Comparison of ENCODE assay signal across 1 cellular context in the genomic region with DNA sequence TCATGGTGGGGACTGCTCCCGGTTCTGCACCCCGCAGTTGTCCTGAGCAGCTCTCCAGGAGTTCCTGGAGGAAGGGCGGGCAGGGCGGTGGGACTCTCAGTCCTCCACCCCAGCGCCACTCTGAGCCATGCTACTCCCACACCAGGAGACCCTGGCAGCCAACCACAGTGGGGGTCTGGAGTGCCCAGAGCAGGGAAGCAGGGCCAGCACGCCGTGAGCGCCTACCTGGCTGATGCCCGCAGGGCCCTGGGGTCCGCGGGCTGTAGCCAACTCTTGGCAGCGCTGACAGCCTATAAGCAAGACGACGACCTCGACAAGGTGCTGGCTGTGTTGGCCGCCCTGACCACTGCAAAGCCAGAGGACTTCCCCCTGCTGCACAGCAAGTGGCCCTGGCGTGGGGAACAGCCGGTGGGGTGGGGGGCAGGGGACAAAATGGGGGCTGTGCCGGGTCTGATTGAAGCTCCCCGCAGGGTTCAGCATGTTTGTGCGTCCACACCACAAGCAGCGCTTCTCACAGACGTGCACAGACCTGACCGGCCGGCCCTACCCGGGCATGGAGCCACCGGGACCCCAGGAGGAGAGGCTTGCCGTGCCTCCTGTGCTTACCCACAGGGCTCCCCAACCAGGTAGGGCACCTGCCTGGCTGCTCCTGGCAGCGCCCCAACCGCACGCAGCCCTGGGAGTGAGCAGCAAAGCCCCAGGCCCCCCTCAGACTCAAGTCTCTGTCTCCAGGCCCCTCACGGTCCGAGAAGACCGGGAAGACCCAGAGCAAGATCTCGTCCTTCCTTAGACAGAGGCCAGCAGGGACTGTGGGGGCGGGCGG.
TF ChIP-seq lines count a peak whose summit lies in the region.

No MANE protein-coding gene starts in this region.

TF ChIP-seq in IMR-90, 13 proteins besides CTCF, POLR2A, EP300 and RAD21:
- no peak for TF ChIP-seq MAZ (IDR thresholded peaks at IDR 0.05; ENCODE audit: borderline replicate concordance, low read depth, low read length)
- no peak for TF ChIP-seq NFE2L2 (IDR thresholded peaks at IDR 0.05; ENCODE audit: low read depth, low read length)
- no peak for TF ChIP-seq RFX5 (IDR thresholded peaks at IDR 0.05; ENCODE audit: low read depth, low read length)
TF ChIP-seq in IMR-90: peak in this region for 0.
